16 cellular contexts compared by ENCODE assay signal in genomic region chr2:135600915-135601314, GRCh38.
DNase-seq lines count a peak whose midpoint lies in the region; ATAC-seq, FAIRE-seq and TF ChIP-seq lines count a peak whose summit lies in the region.
"Had no signal": no experiment of that assay in that cellular context is flagged by ENCODE, and none has a peak within 500 bp of the region (broad histone marks: within the 10 kb centered on the region; RNA-seq: fewer than 3 reads in every experiment).

No MANE protein-coding gene starts in this region.

- peaks cover 8 to 25% (median 21%) of the 10 kb centered on the region in 3 experiments; a peak in 6 of 7 replicates for H3K36me3 Mint-ChIP-seq in H9 (ENCODE audit: insufficient read depth in 1 of 3, low read depth in 3 of 3)

- no peak overlapping the region for H3K18ac ChIP-seq in H9 (ENCODE audit: insufficient read length, low read depth, low read length)

- no peaks in the 10 kb centered on the region for H3K79me1 ChIP-seq in H9 (ENCODE audit: insufficient read depth, low read depth, low read length, poor library complexity, severe bottlenecking)

- peaks cover 11 to 12% of the 10 kb centered on the region in 2 experiments for H3K4me1 Mint-ChIP-seq in H9
- H3K4me1 Mint-ChIP-seq: B cell had no signal

- H2BK120ac ChIP-seq in H9 (ENCODE audit: low read depth, low read length, poor library complexity, severe bottlenecking), result no peak overlapping the region

- FAIRE-seq in A204.1 (lab: Jason Lieb, UNC) (peak; percentile 96), TTC549 (lab: Jason Lieb, UNC) (peak; percentile 88)

- no peaks in the 10 kb centered on the region for H3K79me2 ChIP-seq in H9 (ENCODE audit: insufficient read depth, low read length)

- H4K91ac ChIP-seq in H9 (ENCODE audit: insufficient read length, low read depth, low read length), result no peak overlapping the region

- H4K8ac ChIP-seq in H9 (replicated peaks; ENCODE audit: insufficient read length, low read depth, low read length), result no peak overlapping the region

- no peaks in the 10 kb centered on the region for H4K20me1 ChIP-seq in H9 (ENCODE audit: control insufficient read depth, insufficient read depth, insufficient read length)

- H3K23ac ChIP-seq in H9 (ENCODE audit: insufficient read length, low read depth, low read length), result no peak overlapping the region

- DNase-seq in H9 (no peak), fibroblast of villous mesenchyme (ENCODE audit: low read depth) (peak; percentile 33)
- DNase-seq in effector memory CD4-positive, alpha-beta T cell, result no peak
- no peak for DNase-seq in activated CD4-positive, alpha-beta T cell treated with anti-CD3 and anti-CD28 coated beads, Interleukin-2, amount 50 U/mL, for 48 hours
- DNase-seq: brain microvascular endothelial cell; NCI-H1092; NCI-H526 treated with DMSO at 0.1 percent for 48 hours; stimulated activated CD4-positive, alpha-beta T cell treated with anti-CD3 and anti-CD28 coated beads, Interleukin-12 subunit alpha, Interleukin-12 subunit beta, amount 100 ng/mL, for 4 hours had no signal

- H2AFZ ChIP-seq in H9 (ENCODE audit: low read length), result no peak overlapping the region

- no peak overlapping the region for H3K4me2 ChIP-seq in H9 (ENCODE audit: insufficient read depth, insufficient read length, low read length)

- no peak overlapping the region for H3K4me3 ChIP-seq in fibroblast of villous mesenchyme (ENCODE audit: low read depth, low read length)
- no peak overlapping the region for H3K4me3 ChIP-seq in effector memory CD4-positive, alpha-beta T cell (ENCODE audit: insufficient read depth, low read depth, low read length, poor library complexity, severe bottlenecking)

- no peak overlapping the region for H3T11ph ChIP-seq in H9 (ENCODE audit: low read length)

- no peaks in the 10 kb centered on the region for H3K27me3 Mint-ChIP-seq in H9 (ENCODE audit: low read depth)
- H3K27me3 Mint-ChIP-seq: B cell; naive thymus-derived CD8-positive, alpha-beta T cell had no signal

- H3K56ac ChIP-seq in H9 (ENCODE audit: insufficient read length, low read depth, low read length), result no peak overlapping the region

- no peak overlapping the region for H2BK12ac ChIP-seq in H9 (ENCODE audit: insufficient read length, low read depth, low read length)

- H3K4ac ChIP-seq in H9 (ENCODE audit: low read depth, low read length), result no peak overlapping the region

- no CpG with 5 or more reads among the region's 2 CpGs for WGBS in H9 (ENCODE audit: extremely low coverage, insufficient read length, low lambda C conversion rate)

- H3K9me3 ChIP-seq in H9 (ENCODE audit: control insufficient read depth, low read depth, low read length), result no peaks in the 10 kb centered on the region
- no peaks in the 10 kb centered on the region for H3K9me3 ChIP-seq in effector memory CD4-positive, alpha-beta T cell (ENCODE audit: control insufficient read depth, low read length)

- H3K9me3 Mint-ChIP-seq in H9, result no peaks in the 10 kb centered on the region
- H3K9me3 Mint-ChIP-seq: activated T-helper 1 cell treated with anti-CD3 and anti-CD28 coated beads, Interleukin-12 subunit alpha, Interleukin-12 subunit beta, Interleukin-2, Interleukin-4 antibody, amounts not matched to agents 30 ng/mL and 10 ng/mL and 1 ng/mL, durations not matched to agents 14 hours and 24 hours and 36 hours; naive thymus-derived CD8-positive, alpha-beta T cell had no signal

- ATAC-seq in GM21526 (IDR thresholded peaks at IDR 0.05; ENCODE audit: low FRiP score, unreplicated experiment) (no peak), HG02642 (IDR thresholded peaks at IDR 0.05; ENCODE audit: poor library complexity, unreplicated experiment) (no peak)
- ATAC-seq: activated CD4-positive, CD25-positive, alpha-beta regulatory T cell treated with anti-CD3 and anti-CD28 coated beads, Interleukin-2, amount 50 U/mL, for 24 hours; naive thymus-derived CD8-positive, alpha-beta T cell had no signal

- no peaks in the 10 kb centered on the region for H3K27me3 ChIP-seq in H9 (ENCODE audit: insufficient read depth, low read length)
- H3K27me3 ChIP-seq in effector memory CD4-positive, alpha-beta T cell (replicated peaks; ENCODE audit: control insufficient read depth, insufficient read depth, low read length, poor library complexity, severe bottlenecking), result no peaks in the 10 kb centered on the region
- H3K27me3 ChIP-seq: brain microvascular endothelial cell had no signal

- 0 out of 7 replicates have a peak overlapping the region, but pooled peaks of 1 of the 3 experiments have one; percentile 21 for H3K27ac Mint-ChIP-seq in H9
- H3K27ac Mint-ChIP-seq: activated T-helper 1 cell treated with anti-CD3 and anti-CD28 coated beads, Interleukin-12 subunit alpha, Interleukin-12 subunit beta, Interleukin-2, Interleukin-4 antibody, amounts not matched to agents 30 ng/mL and 10 ng/mL and 1 ng/mL, durations not matched to agents 14 hours and 24 hours and 36 hours; B cell had no signal

- no peak overlapping the region for H2BK20ac ChIP-seq in H9 (ENCODE audit: low read depth, low read length, poor library complexity, severe bottlenecking)

- no peak overlapping the region for H4K5ac ChIP-seq in H9 (ENCODE audit: insufficient read length, low read depth, low read length)

- no peaks in the 10 kb centered on the region; the same call in 1 of the 2 replicates for H3K4me1 ChIP-seq in H9 (ENCODE audit: insufficient read depth, low read length)
- no peaks in the 10 kb centered on the region for H3K4me1 ChIP-seq in effector memory CD4-positive, alpha-beta T cell (ENCODE audit: control insufficient read depth, insufficient read depth, low read length, poor library complexity, severe bottlenecking)

- peak; percentile 37; the same call in 2 of the 3 replicates for TF ChIP-seq CTCF in H9 (conservative IDR thresholded peaks at IDR 0.05)
- TF ChIP-seq CTCF in fibroblast of villous mesenchyme (IDR thresholded peaks at IDR 0.05; ENCODE audit: insufficient read depth, low read depth, low read length), result peak; percentile 25

- no peak overlapping the region for H3K14ac ChIP-seq in H9 (ENCODE audit: insufficient read depth, low read length)

- no peaks in the 10 kb centered on the region for H3K23me2 ChIP-seq in H9 (ENCODE audit: insufficient read length, low read depth, low read length, poor library complexity, severe bottlenecking)

- no peak overlapping the region for H2AK5ac ChIP-seq in H9 (ENCODE audit: insufficient read length, low read length)

- H3K36me3 ChIP-seq in effector memory CD4-positive, alpha-beta T cell (ENCODE audit: control insufficient read depth, insufficient read depth, low read length), result peaks cover 6% of the 10 kb centered on the region
- H3K36me3 ChIP-seq: brain microvascular endothelial cell had no signal

- H2BK15ac ChIP-seq in H9 (ENCODE audit: low read depth, low read length), result no peak overlapping the region

- no peak overlapping the region for H3K9ac ChIP-seq in H9 (ENCODE audit: extremely low read depth, insufficient read length, low read length)

- no peak overlapping the region for H2BK5ac ChIP-seq in H9 (ENCODE audit: insufficient read length, low read length)

- H3K27ac ChIP-seq in H9 (ENCODE audit: insufficient read length, low read depth, low read length), result no peak overlapping the region
- no peak overlapping the region for H3K27ac ChIP-seq in effector memory CD4-positive, alpha-beta T cell (ENCODE audit: insufficient read depth, low read length, poor library complexity, severe bottlenecking)
- H3K27ac ChIP-seq: brain microvascular endothelial cell had no signal

- no peak overlapping the region for H3K4me3 Mint-ChIP-seq in H9
- H3K4me3 Mint-ChIP-seq: activated T-helper 1 cell treated with anti-CD3 and anti-CD28 coated beads, Interleukin-12 subunit alpha, Interleukin-12 subunit beta, Interleukin-2, Interleukin-4 antibody, amounts not matched to agents 30 ng/mL and 10 ng/mL and 1 ng/mL, durations not matched to agents 14 hours and 24 hours and 36 hours; B cell; naive thymus-derived CD8-positive, alpha-beta T cell had no signal
